15 cellular contexts compared by ENCODE assay signal in the genomic region with DNA sequence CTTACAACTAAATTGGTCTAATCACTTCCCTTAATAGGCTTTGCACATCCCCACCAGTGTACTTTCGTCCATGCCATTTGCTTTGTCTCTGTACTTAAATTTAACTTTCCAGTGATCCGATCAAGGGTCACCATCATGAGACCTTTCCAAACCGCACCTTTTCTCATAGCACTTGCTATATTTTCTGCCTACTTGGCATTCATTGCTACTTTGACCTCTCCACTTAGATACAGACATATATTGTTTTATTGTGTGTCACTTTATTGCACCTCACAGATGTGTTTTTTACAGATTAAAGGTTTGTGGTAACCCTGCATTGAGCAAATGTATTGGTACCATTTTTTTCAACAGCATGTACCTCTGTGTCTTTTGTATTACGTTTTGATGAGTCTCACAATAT. TPM values are rescaled to one million over a fixed set of nuclear protein-coding genes. Genes with fewer than 3 reads are reported as not detected.
DNase-seq lines count a peak whose midpoint lies in the region; ATAC-seq and TF ChIP-seq lines count a peak whose summit lies in the region.
"Had no signal": no experiment of that assay in that cellular context is flagged by ENCODE, and none has a peak within 500 bp of the region (broad histone marks: within the 10 kb centered on the region; RNA-seq: fewer than 3 reads in every experiment).

No MANE protein-coding gene starts in this region.

- intact Hi-C loops in left colon (cut with DNase I, micrococcal nuclease) = no loop called here
- intact Hi-C loops in transverse colon (cut with DNase I; ENCODE audit: low total_unique reads) = no loop called here

- H3K4me1 Mint-ChIP-seq in activated naive CD8-positive, alpha-beta T cell (ENCODE audit: low read depth) = peaks cover 9% of the 10 kb centered on the region
- H3K4me1 Mint-ChIP-seq in activated naive CD8-positive, alpha-beta T cell treated with anti-CD3 and anti-CD28 coated beads for 36 hours = peaks cover 18% of the 10 kb centered on the region
- H3K4me1 Mint-ChIP-seq: H9 had no signal

- DNase-seq in NCI-H82 (lab: John Stamatoyannopoulos, UW) (peak; percentile 34), NCI-H82 treated with DMSO at 0.1 percent for 48 hours (lab: John Stamatoyannopoulos, UW; ENCODE audit: unreplicated experiment) (no peak), left colon (no peak), transverse colon (no peak)
- DNase-seq in activated naive CD8-positive, alpha-beta T cell treated with anti-CD3 and anti-CD28 coated beads for 36 hours = no peak
- DNase-seq: CD8-positive, alpha-beta memory T cell; DMS53; GF-D8; GOT3; H9 had no signal

- no peak overlapping the region for H3K4me3 ChIP-seq in transverse colon

- H3K9me3 ChIP-seq in transverse colon = no peaks in the 10 kb centered on the region

- H3K27me3 ChIP-seq in transverse colon = no peaks in the 10 kb centered on the region

- H3K27ac Mint-ChIP-seq in activated naive CD8-positive, alpha-beta T cell = peak overlapping the region; percentile 42
- no peak overlapping the region for H3K27ac Mint-ChIP-seq in activated naive CD8-positive, alpha-beta T cell treated with anti-CD3 and anti-CD28 coated beads for 36 hours
- H3K27ac Mint-ChIP-seq: H9 had no signal

- H3K27me3 Mint-ChIP-seq in activated naive CD8-positive, alpha-beta T cell = no peaks in the 10 kb centered on the region
- no peaks in the 10 kb centered on the region for H3K27me3 Mint-ChIP-seq in activated naive CD8-positive, alpha-beta T cell treated with anti-CD3 and anti-CD28 coated beads for 36 hours

- peaks cover 14% of the 10 kb centered on the region for H3K9me3 Mint-ChIP-seq in activated naive CD8-positive, alpha-beta T cell (ENCODE audit: low read depth)
- peaks cover 13% of the 10 kb centered on the region for H3K9me3 Mint-ChIP-seq in activated naive CD8-positive, alpha-beta T cell treated with anti-CD3 and anti-CD28 coated beads for 36 hours

- peaks cover 0 to 6% (median 2%) of the 10 kb centered on the region in 4 donors for H3K36me3 ChIP-seq in transverse colon

- TF ChIP-seq EP300 in transverse colon (IDR thresholded peaks at IDR 0.05; ENCODE audit: low read depth) = no peak

- WGBS in transverse colon (ENCODE audit: low coverage in 1 of 2), 2 donors = 60 to 65% methylated on average over 4 of the region's 4 CpGs

- no peak for TF ChIP-seq POLR2A in transverse colon (IDR thresholded peaks at IDR 0.05)

- ATAC-seq in left colon (peak; percentile 94), GM18870 (IDR thresholded peaks at IDR 0.05; ENCODE audit: unreplicated experiment) (no peak), GM18520 (IDR thresholded peaks at IDR 0.05; ENCODE audit: unreplicated experiment) (no peak)

- in situ Hi-C loops in transverse colon (cut with MboI; ENCODE audit: low pct_ligation_motif_present in 1 of 4, low pct_unique_long_range_greater_than_20kb in 1 of 4, low sequenced_read_pairs in 3 of 4) = no loop called here

- no peak overlapping the region for H3K4me3 Mint-ChIP-seq in activated naive CD8-positive, alpha-beta T cell
- no peak overlapping the region for H3K4me3 Mint-ChIP-seq in activated naive CD8-positive, alpha-beta T cell treated with anti-CD3 and anti-CD28 coated beads for 36 hours
- H3K4me3 Mint-ChIP-seq: CD14-positive monocyte; CD8-positive, alpha-beta memory T cell; H9 had no signal

- peaks cover 0 to 15% (median 4%) of the 10 kb centered on the region in 4 donors for H3K4me1 ChIP-seq in transverse colon

- no peak for TF ChIP-seq CTCF in transverse colon (IDR thresholded peaks at IDR 0.05)

- H3K27ac ChIP-seq in transverse colon = peak overlapping the region in 3 of 4 donors; percentile 28 to 54 (median 31)
- H3K27ac ChIP-seq: 22Rv1 had no signal

- H3K36me3 Mint-ChIP-seq in activated naive CD8-positive, alpha-beta T cell = peaks cover 20% of the 10 kb centered on the region
- peaks cover 44% of the 10 kb centered on the region for H3K36me3 Mint-ChIP-seq in activated naive CD8-positive, alpha-beta T cell treated with anti-CD3 and anti-CD28 coated beads for 36 hours

RNA-seq across cellular contexts. Expression of a gene that starts 14.8 kb away (rescaled TPM):
- total RNA-seq in activated naive CD8-positive, alpha-beta T cell treated with anti-CD3 and anti-CD28 coated beads for 36 hours = 1 to 10 TPM; 2.3 to 2.6 TPM
- total RNA-seq in left colon (1 to 10 TPM; 2.1 to 2.7 TPM), transverse colon (10 to 100 TPM in 2 of 4 donors, 1 to 10 TPM in 2; 1.5 to 28.1 (median 8.1) TPM)
